11 cellular contexts compared by ENCODE assay signal in genomic region chr19:29708553-29709439, GRCh38. TPM values are rescaled to one million over a fixed set of nuclear protein-coding genes. Genes with fewer than 3 reads are reported as not detected.
DNase-seq lines count a peak whose midpoint lies in the region; ATAC-seq and TF ChIP-seq lines count a peak whose summit lies in the region.
"Had no signal": no experiment of that assay in that cellular context is flagged by ENCODE, and none has a peak within 500 bp of the region (broad histone marks: within the 10 kb centered on the region; RNA-seq: fewer than 3 reads in every experiment).

No MANE protein-coding gene starts in this region.

- peak overlapping the region; percentile 58 for H3K4me2 ChIP-seq in hepatocyte
- H3K4me2 ChIP-seq in skeletal muscle satellite cell (ENCODE audit: low read length) = peak overlapping the region; percentile 21

- no peaks in the 10 kb centered on the region for H3K36me3 ChIP-seq in Panc1 (ENCODE audit: control insufficient read depth, insufficient read depth, low read length)
- H3K36me3 ChIP-seq in ascending aorta = peaks cover 16 to 23% of the 10 kb centered on the region in 2 donors
- no peaks in the 10 kb centered on the region for H3K36me3 ChIP-seq in hepatocyte (replicated peaks; ENCODE audit: insufficient read depth, low read depth)
- peaks cover 24% of the 10 kb centered on the region for H3K36me3 ChIP-seq in skeletal muscle satellite cell (ENCODE audit: insufficient read depth, low read length)

- H3K4me3 ChIP-seq in Panc1 (ENCODE audit: low read depth in 2 of 2, low read length in 2 of 2) = no peak overlapping the region
- no peak overlapping the region for H3K4me3 ChIP-seq in ascending aorta
- H3K4me3 ChIP-seq in hepatocyte = no peak overlapping the region
- H3K4me3 ChIP-seq in skeletal muscle satellite cell (ENCODE audit: low read length) = no peak overlapping the region
- H3K4me3 ChIP-seq: SK-N-MC, testis had no signal

- H3K9me2 ChIP-seq in hepatocyte (replicated peaks; ENCODE audit: insufficient read depth) = no peaks in the 10 kb centered on the region

- no peak overlapping the region for H2AFZ ChIP-seq in hepatocyte

- TF ChIP-seq CTCF in Panc1 (IDR thresholded peaks at IDR 0.05) = no peak
- no peak for TF ChIP-seq CTCF in ascending aorta (IDR thresholded peaks at IDR 0.05)
- TF ChIP-seq CTCF in hepatocyte (IDR thresholded peaks at IDR 0.05; ENCODE audit: poor library complexity) = no peak

- in situ Hi-C loops in Panc1 (cut with HindIII; ENCODE audit: low pct_unique_long_range_greater_than_20kb, low sequenced_read_pairs) = no loop called here

- H3K79me2 ChIP-seq in hepatocyte = peaks cover 53% of the 10 kb centered on the region

- H3K9me3 ChIP-seq in Panc1 (ENCODE audit: control insufficient read depth, insufficient read depth, low read depth, low read length) (no peaks in the 10 kb centered on the region), ascending aorta (no peaks in the 10 kb centered on the region), hepatocyte (ENCODE audit: low read depth) (no peaks in the 10 kb centered on the region), skeletal muscle satellite cell (replicated peaks; ENCODE audit: low read length) (no peaks in the 10 kb centered on the region)
- H3K9me3 ChIP-seq: testis had no signal

- H3K4me1 ChIP-seq in Panc1 (ENCODE audit: control insufficient read depth, insufficient read depth, low read length) (0 out of 2 replicates have a peak, but pooled peaks cover 8% of the 10 kb centered on the region), ascending aorta (peaks cover 0 to 9% of the 10 kb centered on the region in 2 donors), hepatocyte (ENCODE audit: insufficient read depth) (peaks cover 12% of the 10 kb centered on the region), skeletal muscle satellite cell (ENCODE audit: control insufficient read depth, insufficient read depth, low read length) (peaks cover 3% of the 10 kb centered on the region)

- no peak overlapping the region for H3K27ac ChIP-seq in Panc1 (ENCODE audit: low read length)
- H3K27ac ChIP-seq in ascending aorta = peak overlapping the region; percentile 1 to 10
- peak overlapping the region; percentile 79 for H3K27ac ChIP-seq in hepatocyte
- H3K27ac ChIP-seq: SK-N-MC had no signal

- POLR2A ChIA-PET in Panc1 (lab: Charles Lee) = no interaction called here

- H4K20me1 ChIP-seq in hepatocyte (ENCODE audit: insufficient read depth, poor library complexity, severe bottlenecking) = peaks cover 2% of the 10 kb centered on the region

- WGBS in hepatocyte (ENCODE audit: low lambda C conversion rate, missing lambda C conversion rate) = 70% methylated on average over 18 of the region's 18 CpGs

- intact Hi-C loops in Panc1 (cut with micrococcal nuclease; ENCODE audit: unreplicated experiment) (no loop called here), ascending aorta (cut with DNase I) (no loop called here)

- ATAC-seq in Panc1 = peak; percentile 33; the same call in 1 of the 2 replicates

- H3K27me3 ChIP-seq in Panc1 (ENCODE audit: control insufficient read depth, insufficient read depth, low read length) = no peaks in the 10 kb centered on the region
- no peaks in the 10 kb centered on the region for H3K27me3 ChIP-seq in ascending aorta
- no peaks in the 10 kb centered on the region for H3K27me3 ChIP-seq in hepatocyte
- H3K27me3 ChIP-seq in skeletal muscle satellite cell (ENCODE audit: control insufficient read depth, insufficient read depth, low read length) = no peaks in the 10 kb centered on the region
- H3K27me3 ChIP-seq: testis had no signal

- no TSS peak for BruUV-seq in Panc1 (replicated peaks; lab: Mats Ljungman, UMichigan)

- CTCF ChIA-PET in Panc1 (lab: Charles Lee) = interaction anchor here (0.7 kb wide), 1 partner anchor 15 kb away, joined by 5 read pairs; no protein-coding TSS in a partner anchor

- DNase-seq in Panc1 (ENCODE audit: low read depth, low spot score) (no peak), ascending aorta (ENCODE audit: low spot score in 2 of 2) (no peak), hepatocyte (ENCODE audit: low spot score) (peak; percentile 66), SW 1271 (lab: John Stamatoyannopoulos, UW) (no peak), amygdala (lab: John Stamatoyannopoulos, UW) (no peak)
- DNase-seq in stimulated activated CD8-positive, alpha-beta memory T cell treated with anti-CD3 and anti-CD28 coated beads, Interleukin-4, amount 100 ng/mL, for 48 hours = no peak
- DNase-seq: DMS153, NCI-H774, testis had no signal

- H3K9ac ChIP-seq in skeletal muscle satellite cell (ENCODE audit: low read depth, low read length) = no peak overlapping the region

RNA-seq across cellular contexts. Expression of gene C19orf12, which starts 6.3 kb away (rescaled TPM):
- 43.4 TPM for total RNA-seq in Panc1 (2021; ENCODE audit: unreplicated experiment)
- 46.7 TPM for polyA plus RNA-seq in Panc1 (2012; ENCODE audit: insufficient read length)
- total RNA-seq in ascending aorta = 37.8 TPM
- 52.1 and 57.2 TPM in 2 replicates for total RNA-seq in hepatocyte
- polyA plus RNA-seq in hepatocyte = 39.5 and 41.5 TPM in 2 replicates
- 19.9 and 21.8 TPM in 2 replicates for total RNA-seq in skeletal muscle satellite cell (2012; rRNA removed)

RNA-seq across cellular contexts. Expression of gene PLEKHF1, which starts 43.5 kb away (rescaled TPM):
- 22.4 TPM for total RNA-seq in Panc1 (2021; ENCODE audit: unreplicated experiment)
- 31.8 TPM for polyA plus RNA-seq in Panc1 (2012; ENCODE audit: insufficient read length)
- total RNA-seq in ascending aorta = 68.3 TPM
- 2.7 TPM in 2 replicates for total RNA-seq in hepatocyte
- polyA plus RNA-seq in hepatocyte = 2.4 and 5.8 TPM in 2 replicates
- total RNA-seq in skeletal muscle satellite cell (2012; rRNA removed) = 17.5 and 23.1 TPM in 2 replicates
